In the genomic region with DNA sequence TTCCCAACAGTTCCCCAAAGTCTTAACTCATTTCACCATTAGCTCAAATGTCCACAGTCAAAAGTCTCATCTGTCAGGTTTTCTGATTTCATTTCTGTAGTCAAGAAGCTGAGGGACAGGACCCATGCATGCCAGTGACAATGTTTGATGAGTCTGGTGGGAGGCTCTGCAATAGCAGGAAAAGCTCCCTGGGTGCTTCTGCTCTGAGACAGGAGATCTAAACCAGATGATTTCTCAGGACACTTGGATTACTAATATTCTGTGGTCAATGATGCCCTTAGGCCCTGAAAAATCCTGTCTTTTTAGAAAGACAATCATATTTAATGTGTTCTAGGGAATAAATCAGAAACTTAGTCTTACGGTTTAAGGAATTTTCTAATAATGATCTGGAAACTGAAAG, we compare ENCODE assay signal across 17 cellular contexts. TPM values are rescaled to one million over a fixed set of nuclear protein-coding genes. Genes with fewer than 3 reads are reported as not detected.
DNase-seq lines count a peak whose midpoint lies in the region; ATAC-seq and TF ChIP-seq lines count a peak whose summit lies in the region.
"Had no signal": no experiment of that assay in that cellular context is flagged by ENCODE, and none has a peak within 500 bp of the region (broad histone marks: within the 10 kb centered on the region; RNA-seq: fewer than 3 reads in every experiment).

No MANE protein-coding gene starts in this region.

- H3K27me3 ChIP-seq in naive thymus-derived CD4-positive, alpha-beta T cell (ENCODE audit: control insufficient read depth in 2 of 2, insufficient read depth in 2 of 2, low read length in 2 of 2), result no peaks in the 10 kb centered on the region

- no peaks in the 10 kb centered on the region for H3K36me3 ChIP-seq in naive thymus-derived CD4-positive, alpha-beta T cell (ENCODE audit: control insufficient read depth in 2 of 3, insufficient read depth in 3 of 3, low read length in 3 of 3)
- H3K36me3 ChIP-seq: HAP-1 had no signal

- no peak overlapping the region for H3K4me3 ChIP-seq in naive thymus-derived CD4-positive, alpha-beta T cell (ENCODE audit: low read length)
- H3K4me3 ChIP-seq: HAP-1, K562 had no signal

- peak overlapping the region; percentile 83 for H3K27ac Mint-ChIP-seq in activated CD4-positive, alpha-beta T cell treated with anti-CD3 and anti-CD28 coated beads for 36 hours
- no peak overlapping the region for H3K27ac Mint-ChIP-seq in activated CD4-positive, alpha-beta T cell treated with anti-CD3 and anti-CD28 coated beads, Interleukin-2, amount 10 ng/mL, durations not matched to agents 24 days and 14 days
- H3K27ac Mint-ChIP-seq in naive thymus-derived CD4-positive, alpha-beta T cell, result peak overlapping the region in 7 of 9 donors; percentile 9 to 91 (median 68)

- no peaks in the 10 kb centered on the region for H3K27me3 Mint-ChIP-seq in activated CD4-positive, alpha-beta T cell treated with anti-CD3 and anti-CD28 coated beads for 36 hours
- H3K27me3 Mint-ChIP-seq in activated CD4-positive, alpha-beta T cell treated with anti-CD3 and anti-CD28 coated beads, Interleukin-2, amount 10 ng/mL, durations not matched to agents 24 days and 14 days, result no peaks in the 10 kb centered on the region
- H3K27me3 Mint-ChIP-seq in naive thymus-derived CD4-positive, alpha-beta T cell, result no peaks in the 10 kb centered on the region

- peaks cover 0 to 13% of the 10 kb centered on the region in 2 donors for H3K4me1 ChIP-seq in naive thymus-derived CD4-positive, alpha-beta T cell (ENCODE audit: control insufficient read depth in 2 of 2, insufficient read depth in 2 of 2, low read length in 2 of 2)
- H3K4me1 ChIP-seq: HAP-1 had no signal

- H3K27ac ChIP-seq in naive thymus-derived CD4-positive, alpha-beta T cell (ENCODE audit: low read depth, low read length), result no peak overlapping the region

- H3K36me3 Mint-ChIP-seq in activated CD4-positive, alpha-beta T cell treated with anti-CD3 and anti-CD28 coated beads for 36 hours (ENCODE audit: low read depth), result peaks cover 10% of the 10 kb centered on the region
- peaks cover 12% of the 10 kb centered on the region for H3K36me3 Mint-ChIP-seq in activated CD4-positive, alpha-beta T cell treated with anti-CD3 and anti-CD28 coated beads, Interleukin-2, amount 10 ng/mL, durations not matched to agents 24 days and 14 days (ENCODE audit: low read depth)
- peaks cover 0 to 21% (median 5%) of the 10 kb centered on the region in 5 donors for H3K36me3 Mint-ChIP-seq in naive thymus-derived CD4-positive, alpha-beta T cell

- no peak for ATAC-seq in activated CD4-positive, alpha-beta T cell treated with anti-CD3 and anti-CD28 coated beads for 36 hours
- ATAC-seq in SK-N-SH treated with all-trans-retinoic acid at 6 μM for 48 hours (peak; percentile 45), HG03097 (IDR thresholded peaks at IDR 0.05; ENCODE audit: low FRiP score, unreplicated experiment) (no peak), GM18498 (IDR thresholded peaks at IDR 0.05; ENCODE audit: unreplicated experiment) (no peak)
- no peak for ATAC-seq in naive thymus-derived CD4-positive, alpha-beta T cell
- ATAC-seq: K562 had no signal

- CTCF ChIA-PET in activated CD4-positive, alpha-beta T cell treated with anti-CD3 and anti-CD28 coated beads for 36 hours (lab: Charles Lee), result interaction anchor here (0.7 to 1.4 kb wide), 2 partner anchors 64 to 255 kb away, joined by 3 read pairs; no protein-coding TSS in a partner anchor
- CTCF ChIA-PET in naive thymus-derived CD4-positive, alpha-beta T cell (lab: Charles Lee), result no interaction called here

- POLR2A ChIA-PET in activated CD4-positive, alpha-beta T cell treated with anti-CD3 and anti-CD28 coated beads for 36 hours (lab: Charles Lee), result interaction anchor here (1.0 kb wide), 1 partner anchor 119 kb away, joined by 6 read pairs; no protein-coding TSS in a partner anchor
- POLR2A ChIA-PET in naive thymus-derived CD4-positive, alpha-beta T cell (lab: Charles Lee), result no interaction called here

- DNase-seq in activated CD4-positive, alpha-beta T cell treated with anti-CD3 and anti-CD28 coated beads for 36 hours, result no peak
- no peak for DNase-seq in activated CD4-positive, alpha-beta T cell treated with anti-CD3 and anti-CD28 coated beads, Interleukin-2, amount 10 ng/mL, durations not matched to agents 24 days and 14 days
- peak; percentile 15 for DNase-seq in stimulated activated CD4-positive, alpha-beta T cell treated with anti-CD3 and anti-CD28 coated beads, Interleukin-1b, Interleukin-23, amount 100 ng/mL, for 48 hours
- DNase-seq in stimulated activated CD4-positive, alpha-beta T cell treated with anti-CD3 and anti-CD28 coated beads, Interleukin-12 subunit alpha, Interleukin-12 subunit beta, amount 100 ng/mL, for 4 hours, result no peak
- no peak for DNase-seq in naive thymus-derived CD4-positive, alpha-beta T cell
- DNase-seq: 8988T; COR-L47; MV-4-11; NCI-H1417; NCI-H187 treated with DMSO at 0.1 percent for 48 hours; NCI-H69; NK-92 treated with Interleukin-12 subunit alpha and Interleukin-12 subunit beta, amount 100 ng/mL, for 24 hours had no signal

- peaks cover 11% of the 10 kb centered on the region for H3K9me3 Mint-ChIP-seq in activated CD4-positive, alpha-beta T cell treated with anti-CD3 and anti-CD28 coated beads for 36 hours (ENCODE audit: low read depth)
- peaks cover 17% of the 10 kb centered on the region for H3K9me3 Mint-ChIP-seq in activated CD4-positive, alpha-beta T cell treated with anti-CD3 and anti-CD28 coated beads, Interleukin-2, amount 10 ng/mL, durations not matched to agents 24 days and 14 days
- H3K9me3 Mint-ChIP-seq in naive thymus-derived CD4-positive, alpha-beta T cell, result peaks cover 0 to 11% (median 3%) of the 10 kb centered on the region in 11 donors

- H3K9me3 ChIP-seq in naive thymus-derived CD4-positive, alpha-beta T cell (ENCODE audit: control insufficient read depth in 2 of 3, low read length in 3 of 3), result no peaks in the 10 kb centered on the region
- H3K9me3 ChIP-seq: HAP-1 had no signal

- intact Hi-C loops in activated CD4-positive, alpha-beta T cell treated with anti-CD3 and anti-CD28 coated beads for 36 hours (cut with DNase I, micrococcal nuclease), result loop anchor here (2.0 to 5.0 kb wide), 4 partner anchors 57 to 222 kb away; partner anchors contain the start of gene PCBP3 (in 1 of the 2)
- intact Hi-C loops in activated CD4-positive, alpha-beta T cell treated with anti-CD3 and anti-CD28 coated beads, Interleukin-2, amount 10 ng/mL, durations not matched to agents 24 days and 14 days (cut with micrococcal nuclease), result no loop called here
- intact Hi-C loops in naive thymus-derived CD4-positive, alpha-beta T cell (cut with micrococcal nuclease), result loop anchor here (5.0 to 10.0 kb wide), 2 partner anchors 55 to 67 kb away; partner anchors contain the start of gene PCBP3 (in 1 of the 2)

- peaks cover 34% of the 10 kb centered on the region for H3K4me1 Mint-ChIP-seq in activated CD4-positive, alpha-beta T cell treated with anti-CD3 and anti-CD28 coated beads for 36 hours
- peaks cover 23% of the 10 kb centered on the region for H3K4me1 Mint-ChIP-seq in activated CD4-positive, alpha-beta T cell treated with anti-CD3 and anti-CD28 coated beads, Interleukin-2, amount 10 ng/mL, durations not matched to agents 24 days and 14 days
- peaks cover 7 to 42% (median 28%) of the 10 kb centered on the region in 7 donors for H3K4me1 Mint-ChIP-seq in naive thymus-derived CD4-positive, alpha-beta T cell

- H3K4me3 Mint-ChIP-seq in activated CD4-positive, alpha-beta T cell treated with anti-CD3 and anti-CD28 coated beads for 36 hours, result no peak overlapping the region
- H3K4me3 Mint-ChIP-seq in activated CD4-positive, alpha-beta T cell treated with anti-CD3 and anti-CD28 coated beads, Interleukin-2, amount 10 ng/mL, durations not matched to agents 24 days and 14 days, result no peak overlapping the region
- H3K4me3 Mint-ChIP-seq in naive thymus-derived CD4-positive, alpha-beta T cell, result peak overlapping the region in 3 of 10 donors; percentile 6 to 40 (median 21)

TF ChIP-seq in SK-N-SH treated with all-trans-retinoic acid at 6 μM for 48 hours, 23 proteins besides CTCF, POLR2A, EP300 and RAD21:
- TF ChIP-seq BACH2 (CRISPR knock-in tag; IDR thresholded peaks at IDR 0.05; ENCODE audit: borderline replicate concordance) (no peak), PPARA (CRISPR knock-in tag; IDR thresholded peaks at IDR 0.05; ENCODE audit: borderline replicate concordance) (no peak), TOX (CRISPR knock-in tag; IDR thresholded peaks at IDR 0.05; ENCODE audit: borderline replicate concordance) (0 out of 2 replicates have a peak, but pooled peaks have one; percentile 26), TSHZ2 (CRISPR knock-in tag; IDR thresholded peaks at IDR 0.05) (no peak), ZFP30 (CRISPR knock-in tag; IDR thresholded peaks at IDR 0.05) (no peak), ZFP3 (CRISPR knock-in tag; IDR thresholded peaks at IDR 0.05) (no peak)

RNA-seq across cellular contexts. Expression of gene PCBP3, which starts 56.4 kb away (rescaled TPM):
- 10 to 100 TPM; 12.2 to 13.2 TPM for total RNA-seq in activated CD4-positive, alpha-beta T cell treated with anti-CD3 and anti-CD28 coated beads for 36 hours
- total RNA-seq in activated CD4-positive, alpha-beta T cell treated with anti-CD3 and anti-CD28 coated beads, Interleukin-2, amount 10 ng/mL, durations not matched to agents 24 days and 14 days, result 7.5 and 9.7 TPM in 2 replicates
- 1 to 10 TPM; 1.2 to 5.2 (median 4.0) TPM for total RNA-seq in naive thymus-derived CD4-positive, alpha-beta T cell
- polyA plus RNA-seq in naive thymus-derived CD4-positive, alpha-beta T cell, result 1 to 10 TPM; 1.5 to 1.6 TPM
- polyA plus RNA-seq: K562 had no signal
